ENCODE assay signal across 10 cellular contexts in the genomic region with DNA sequence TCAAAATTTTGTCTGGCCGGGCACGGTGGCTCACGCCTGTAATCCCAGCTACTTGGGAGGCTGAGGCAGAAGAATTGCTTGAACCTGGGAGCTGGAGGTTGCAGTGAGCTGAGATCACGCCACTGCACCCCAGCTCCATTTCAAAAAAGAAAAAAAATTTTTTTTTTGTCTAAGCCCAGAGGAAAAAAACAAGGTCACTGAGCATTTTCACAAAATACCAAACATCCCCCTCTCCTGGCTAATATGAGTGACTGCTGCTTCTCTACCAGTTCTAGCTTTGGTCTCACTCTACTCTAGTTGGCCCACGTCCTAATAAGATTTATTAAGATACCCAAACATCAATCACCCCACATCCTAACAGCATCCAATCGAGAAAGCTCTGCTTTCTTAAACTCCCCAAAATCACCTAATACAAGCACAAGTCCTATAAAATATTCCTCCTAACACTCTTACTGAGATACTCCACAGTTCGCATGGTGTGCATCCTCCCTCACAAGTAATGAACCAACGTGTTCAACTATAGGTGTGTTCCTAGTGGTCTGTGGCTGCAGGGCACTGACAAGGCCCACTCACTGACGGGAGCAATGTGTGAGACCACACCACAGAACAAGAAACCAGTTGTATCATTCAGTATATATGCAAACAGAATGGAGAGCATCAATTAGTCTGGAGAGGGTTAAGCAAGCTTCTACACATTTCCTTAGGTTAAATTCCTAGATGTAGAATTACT.
A peak's percentile ranks its signal among the peaks of the same experiment; 100 is the strongest.
DNase-seq lines count a peak whose midpoint lies in the region; ATAC-seq, FAIRE-seq and TF ChIP-seq lines count a peak whose summit lies in the region.
"Had no signal": no experiment of that assay in that cellular context is flagged by ENCODE, and none has a peak within 500 bp of the region (broad histone marks: within the 10 kb centered on the region; RNA-seq: fewer than 3 reads in every experiment).

No MANE protein-coding gene starts in this region.

- ATAC-seq in A549 (peak in 1 of 2 experiments; percentile 60; a peak in 3 of 6 replicates), HG03520 (IDR thresholded peaks at IDR 0.05; ENCODE audit: unreplicated experiment) (no peak), HG02852 (IDR thresholded peaks at IDR 0.05; ENCODE audit: unreplicated experiment) (no peak)

- WGBS in A549 (ENCODE audit: missing lambda C conversion rate), result 86% methylated on average over 9 of the region's 9 CpGs

- intact Hi-C loops in tibial artery (cut with DNase I; ENCODE audit: low total_unique reads), result no loop called here

- in situ Hi-C loops in G401 (cut with HindIII; ENCODE audit: low sequenced_read_pairs), result no loop called here

- H3K4me1 ChIP-seq in A549 (no peaks in the 10 kb centered on the region), tibial artery (peaks cover 0 to 19% (median 0%) of the 10 kb centered on the region in 4 donors)

- H3K4me2 ChIP-seq in A549, result no peak overlapping the region

- TF ChIP-seq POLR2A in A549 (IDR thresholded peaks at IDR 0.05; ENCODE audit: low read length), result no peak

- H3K9me3 ChIP-seq in A549, result no peaks in the 10 kb centered on the region
- no peaks in the 10 kb centered on the region for H3K9me3 ChIP-seq in tibial artery

- peak in 1 of 2 experiments; percentile 20 for DNase-seq in A549 (ENCODE audit: low read depth in 1 of 2, low spot score in 1 of 2)
- DNase-seq in G401 (ENCODE audit: low spot score), result peak; percentile 3
- peak; percentile 21 for DNase-seq in foreskin melanocyte
- DNase-seq in tibial artery, result no peak
- no peak for DNase-seq in ureter (ENCODE audit: low spot score)
- DNase-seq: SIG-M5 had no signal

- CTCF ChIA-PET in A549 (lab: Yijun Ruan, JAX), result interaction anchor here (0.6 to 2.3 kb wide), 12 partner anchors 15 to 114 kb away, joined by 3 to 12 read pairs (median 3); partner anchors contain the start of gene ARMC12

- POLR2A ChIA-PET in A549 (lab: Yijun Ruan, JAX), result no interaction called here

- TF ChIP-seq EP300 in A549 (IDR thresholded peaks at IDR 0.05), result no peak

- H3K36me3 ChIP-seq in tibial artery, result peaks cover 83 to 98% (median 87%) of the 10 kb centered on the region in 3 donors

- no peak overlapping the region for H3K27ac ChIP-seq in A549
- H3K27ac ChIP-seq in VCaP, result no peak overlapping the region
- H3K27ac ChIP-seq in tibial artery, result peak overlapping the region in 1 of 2 donors; percentile 9

- H3K27me3 ChIP-seq in tibial artery, result no peaks in the 10 kb centered on the region

- TF ChIP-seq CTCF in A549 (IDR thresholded peaks at IDR 0.05), result peak; percentile 30; the same call in 2 of the 3 replicates
- TF ChIP-seq CTCF in VCaP (conservative IDR thresholded peaks at IDR 0.05), result 0 out of 2 replicates have a peak, but pooled peaks have one; percentile 20
- no peak for TF ChIP-seq CTCF in tibial artery (IDR thresholded peaks at IDR 0.05)

- no peak for TF ChIP-seq RAD21 in A549 (conservative IDR thresholded peaks at IDR 0.05 in 1 of 2, IDR thresholded peaks at IDR 0.05 in 1 of 2)

- no peak for FAIRE-seq in A549 (lab: Jason Lieb, UNC)
- FAIRE-seq: bronchial epithelial cell had no signal

- no peak overlapping the region for H3K4me3 ChIP-seq in A549
- no peak overlapping the region for H3K4me3 ChIP-seq in tibial artery

TF ChIP-seq in A549, 52 proteins besides CTCF, POLR2A, EP300 and RAD21:
- TF ChIP-seq HOXB13 (CRISPR knock-in tag; IDR thresholded peaks at IDR 0.05; ENCODE audit: low read depth), result no peak
- peak; percentile 22; the same call in 1 of the 3 replicates for TF ChIP-seq SMC3 (IDR thresholded peaks at IDR 0.05)

Comparison
In these comparisons a context has a peak if more than half of its experiments do, and no peak if none do; other contexts are left out.
1. DNase-seq: peak in G401 (single experiment) and foreskin melanocyte (single experiment); none in tibial artery (0 of 2) and ureter (single experiment).
2. CTCF ChIP-seq: peak in A549 (single experiment) and VCaP (single experiment); none in tibial artery (0 of 2).